ENCODE assay signal across 11 cellular contexts in genomic region chr6:101845621-101846020, GRCh38.
DNase-seq lines count a peak whose midpoint lies in the region; ATAC-seq lines count a peak whose summit lies in the region.
"Had no signal": no experiment of that assay in that cellular context is flagged by ENCODE, and none has a peak within 500 bp of the region (broad histone marks: within the 10 kb centered on the region; RNA-seq: fewer than 3 reads in every experiment).

No MANE protein-coding gene starts in this region.

- no peaks in the 10 kb centered on the region for H3F3A ChIP-seq in GM23248 (ENCODE audit: insufficient read depth)

- 49 to 77% methylated on average over 1 of the region's 1 CpG for WGBS in GM23248 (ENCODE audit: low coverage in 1 of 2, low lambda C conversion rate in 2 of 2, missing lambda C conversion rate in 2 of 2), 2 experiments

- no peaks in the 10 kb centered on the region for H3K4me1 ChIP-seq in GM23248 (ENCODE audit: insufficient read depth)

- H3K9ac ChIP-seq in GM23248: no peak overlapping the region

- ATAC-seq in GM19452 (IDR thresholded peaks at IDR 0.05; ENCODE audit: unreplicated experiment): peak; percentile 95
- peak; percentile 94 for ATAC-seq in HG02798 (IDR thresholded peaks at IDR 0.05; ENCODE audit: poor library complexity, unreplicated experiment)
- ATAC-seq in HG03439 (IDR thresholded peaks at IDR 0.05; ENCODE audit: unreplicated experiment): peak; percentile 95
- ATAC-seq: activated CD8-positive, alpha-beta T cell treated with anti-CD3 and anti-CD28 coated beads, Interleukin-2, amount 10 ng/mL, durations not matched to agents 7 days and 5 days had no signal

- H2AFZ ChIP-seq in GM23248: no peak overlapping the region

- H3K9me3 ChIP-seq in GM23248 (ENCODE audit: low read depth): no peaks in the 10 kb centered on the region

- no peak overlapping the region for H3K4me2 ChIP-seq in GM23248 (ENCODE audit: unreplicated experiment)

- H3K36me3 ChIP-seq in GM23248 (ENCODE audit: low read depth): no peaks in the 10 kb centered on the region

- no peaks in the 10 kb centered on the region for H4K20me1 ChIP-seq in GM23248 (ENCODE audit: insufficient read depth)

- no peaks in the 10 kb centered on the region for H3K9me2 ChIP-seq in GM23248 (ENCODE audit: insufficient read depth)

- no peak overlapping the region for H3K4me3 ChIP-seq in GM23248

- DNase-seq in dedifferentiated amniotic fluid mesenchymal stem cell (ENCODE audit: extremely low spot score) (no peak), GM23248 (no peak), SW 1271 (lab: John Stamatoyannopoulos, UW) (no peak)
- DNase-seq in activated T-cell treated with anti-CD3 and anti-CD28 coated beads, Interleukin-2, amount 50 U/mL, for 1 hour: no peak
- DNase-seq: activated CD8-positive, alpha-beta T cell treated with anti-CD3 and anti-CD28 coated beads, Interleukin-2, amount 10 ng/mL, durations not matched to agents 7 days and 5 days; activated effector memory CD4-positive, alpha-beta T cell treated with anti-CD3 and anti-CD28 coated beads, Interleukin-2, amount 50 U/mL, for 16 hours; NCI-H226; substantia nigra had no signal

- H3K27me3 ChIP-seq in GM23248 (replicated peaks; ENCODE audit: insufficient read depth): no peaks in the 10 kb centered on the region

- in situ Hi-C loops in GM23248 (cut with MboI): no loop called here

- H3K79me2 ChIP-seq in GM23248 (ENCODE audit: insufficient read depth): no peaks in the 10 kb centered on the region

- H3K27ac ChIP-seq in GM23248: no peak overlapping the region
